In genomic region chr1:2523891-2524609, GRCh38 we compare ENCODE assay signal across 1 cellular context.
TF ChIP-seq lines count a peak whose summit lies in the region.

No MANE protein-coding gene starts in this region.

TF ChIP-seq in SK-N-SH treated with all-trans-retinoic acid at 6 μM for 48 hours, 23 proteins besides CTCF, POLR2A, EP300 and RAD21 (continued from another document):
- TF ChIP-seq POU6F1 (CRISPR knock-in tag; IDR thresholded peaks at IDR 0.05; ENCODE audit: borderline replicate concordance, low read depth): no peak
